Comparison of ENCODE assay signal across 26 cellular contexts in the genomic region with DNA sequence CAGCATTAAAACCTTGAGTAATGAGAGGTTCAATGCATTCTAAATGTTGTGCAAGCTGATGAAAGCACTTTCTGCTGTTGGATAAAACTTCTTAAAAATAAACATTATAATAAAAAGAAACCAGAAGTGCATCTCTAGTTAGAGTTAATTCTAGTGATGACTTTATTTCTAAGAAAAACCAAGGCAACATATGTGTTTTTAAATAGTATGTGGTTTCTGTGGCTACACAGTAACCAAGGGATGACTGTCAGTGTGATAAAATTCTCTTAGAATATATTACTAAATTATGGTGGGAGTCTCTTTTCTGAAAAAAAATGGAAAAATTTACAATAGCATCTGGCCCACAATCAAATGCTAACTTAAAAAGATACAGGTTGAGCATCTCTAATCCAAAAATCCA.
A peak's percentile ranks its signal among the peaks of the same experiment; 100 is the strongest.
DNase-seq lines count a peak whose midpoint lies in the region; ATAC-seq and TF ChIP-seq lines count a peak whose summit lies in the region.
"Had no signal": no experiment of that assay in that cellular context is flagged by ENCODE, and none has a peak within 500 bp of the region (broad histone marks: within the 10 kb centered on the region; RNA-seq: fewer than 3 reads in every experiment).

No MANE protein-coding gene starts in this region.

- TF ChIP-seq POLR2A in IMR-90 (IDR thresholded peaks at IDR 0.05; ENCODE audit: low read depth, low read length): no peak

- no peaks in the 10 kb centered on the region for H3K9me3 Mint-ChIP-seq in natural killer cell treated with Interleukin-12 subunit alpha and Interleukin-12 subunit beta and Interleukin-15 and Interleukin-18, amount 100 ng/mL, for 72 hours
- H3K9me3 Mint-ChIP-seq: activated B cell treated with CpG ODN at 0.5 μM for 24 hours; activated naive CD4-positive, alpha-beta T cell treated with anti-CD3 and anti-CD28 coated beads for 36 hours had no signal

- no peak overlapping the region for H3K4me2 ChIP-seq in IMR-90 (ENCODE audit: low read depth, low read length)
- H3K4me2 ChIP-seq: KMS-11 had no signal

- H3K27ac Mint-ChIP-seq in T-helper 17 cell: no peak overlapping the region
- no peak overlapping the region for H3K27ac Mint-ChIP-seq in natural killer cell treated with Interleukin-12 subunit alpha and Interleukin-12 subunit beta and Interleukin-15 and Interleukin-18, amount 100 ng/mL, for 72 hours
- H3K27ac Mint-ChIP-seq: activated B cell treated with CpG ODN at 0.5 μM for 24 hours; activated naive CD4-positive, alpha-beta T cell treated with anti-CD3 and anti-CD28 coated beads for 36 hours; activated T-cell treated with anti-CD3 and anti-CD28 coated beads, Interleukin-2, amount 50 U/mL, for 72 hours had no signal

- H2AK9ac ChIP-seq in IMR-90 (replicated peaks; ENCODE audit: low read depth, low read length, poor library complexity): no peak overlapping the region

- dilution Hi-C loops in IMR-90 (cut with HindIII; ENCODE audit: low sequenced_read_pairs, unreplicated experiment): no loop called here

- H3K4me3 ChIP-seq in IMR-90 (ENCODE audit: insufficient read depth, low read depth, low read length): no peak overlapping the region
- H3K4me3 ChIP-seq: breast epithelium, pancreas, spleen, upper lobe of left lung had no signal

- no peak overlapping the region for H3K4me3 Mint-ChIP-seq in T-helper 17 cell
- no peak overlapping the region for H3K4me3 Mint-ChIP-seq in natural killer cell treated with Interleukin-12 subunit alpha and Interleukin-12 subunit beta and Interleukin-15 and Interleukin-18, amount 100 ng/mL, for 72 hours
- H3K4me3 Mint-ChIP-seq: activated B cell treated with CpG ODN at 0.5 μM for 24 hours; activated naive CD4-positive, alpha-beta T cell treated with anti-CD3 and anti-CD28 coated beads for 36 hours; activated T-cell treated with anti-CD3 and anti-CD28 coated beads, Interleukin-2, amount 50 U/mL, for 72 hours had no signal

- H2BK5ac ChIP-seq in IMR-90 (ENCODE audit: low read depth, low read length, poor library complexity, severe bottlenecking): no peak overlapping the region

- H3K9me1 ChIP-seq in IMR-90 (ENCODE audit: insufficient read depth, low read length): no peaks in the 10 kb centered on the region

- intact Hi-C loops in IMR-90 (cut with micrococcal nuclease): no loop called here

- 0 out of 2 replicates have a peak, but pooled peaks cover 2% of the 10 kb centered on the region for H3K36me3 ChIP-seq in IMR-90 (ENCODE audit: control insufficient read depth, insufficient read depth, low read length)
- H3K36me3 ChIP-seq: breast epithelium, pancreas, spleen, upper lobe of left lung had no signal

- no peak overlapping the region for H2AFZ ChIP-seq in IMR-90 (replicated peaks; ENCODE audit: low read length, poor library complexity)

- POLR2A ChIA-PET in IMR-90 (lab: Charles Lee; ENCODE audit: unreplicated experiment): no interaction called here

- H3K4me1 Mint-ChIP-seq in T-helper 17 cell: peaks cover 13% of the 10 kb centered on the region
- H3K4me1 Mint-ChIP-seq in natural killer cell treated with Interleukin-12 subunit alpha and Interleukin-12 subunit beta and Interleukin-15 and Interleukin-18, amount 100 ng/mL, for 72 hours (ENCODE audit: low read depth in 2 of 2): peaks cover 28 to 35% of the 10 kb centered on the region in 2 donors
- H3K4me1 Mint-ChIP-seq: activated B cell treated with CpG ODN at 0.5 μM for 24 hours had no signal

- no peak overlapping the region for H3K27ac ChIP-seq in IMR-90 (ENCODE audit: insufficient read depth, low read length)
- H3K27ac ChIP-seq: breast epithelium, C4-2B, KMS-11, pancreas, spleen, upper lobe of left lung had no signal

- H4K91ac ChIP-seq in IMR-90 (ENCODE audit: insufficient read depth, low read depth, low read length): no peak overlapping the region

- H3K9me3 ChIP-seq in IMR-90 (ENCODE audit: control insufficient read depth, insufficient read depth, low read length): no peaks in the 10 kb centered on the region
- no peaks in the 10 kb centered on the region for H3K9me3 ChIP-seq in T-helper 17 cell (ENCODE audit: control insufficient read depth, low read length, poor library complexity, severe bottlenecking)
- H3K9me3 ChIP-seq: breast epithelium, pancreas, spleen had no signal

- no peak overlapping the region for H3K56ac ChIP-seq in IMR-90 (ENCODE audit: extremely low read depth, insufficient read depth, low read length)

- no peak overlapping the region for H2BK120ac ChIP-seq in IMR-90 (ENCODE audit: low read depth, low read length)

- BruUV-seq in IMR-90 (replicated peaks; lab: Mats Ljungman, UMichigan): no TSS peak

- CTCF ChIA-PET in IMR-90 (lab: Yijun Ruan, JAX): no interaction called here

- no peaks in the 10 kb centered on the region for H3K27me3 ChIP-seq in IMR-90 (ENCODE audit: control insufficient read depth, insufficient read depth, low read length)
- H3K27me3 ChIP-seq: breast epithelium, pancreas, spleen, upper lobe of left lung had no signal

- no peak for TF ChIP-seq RAD21 in IMR-90 (IDR thresholded peaks at IDR 0.05; ENCODE audit: low read length)

- H4K20me1 ChIP-seq in IMR-90 (ENCODE audit: insufficient read depth, low read length): no peaks in the 10 kb centered on the region

- no peak overlapping the region for H2AK5ac ChIP-seq in IMR-90 (ENCODE audit: low read depth, low read length)

- no peak overlapping the region for H3K18ac ChIP-seq in IMR-90 (ENCODE audit: low read depth, low read length)

- peaks cover 5% of the 10 kb centered on the region; the same call in 1 of the 2 replicates for H3K4me1 ChIP-seq in IMR-90 (ENCODE audit: control insufficient read depth, insufficient read depth, low read length)
- H3K4me1 ChIP-seq: breast epithelium, pancreas, spleen, upper lobe of left lung had no signal

- DNase-seq in IMR-90 (peak; percentile 4), T-helper 17 cell (no peak), cortex of kidney (lab: John Stamatoyannopoulos, UW) (no peak)
- DNase-seq in natural killer cell treated with Interleukin-12 subunit alpha and Interleukin-12 subunit beta and Interleukin-15 and Interleukin-18, amount 100 ng/mL, for 72 hours (ENCODE audit: low spot score): no peak
- no peak for DNase-seq in activated naive CD4-positive, alpha-beta T cell (lab: John Stamatoyannopoulos, UW)
- DNase-seq: activated B cell treated with CpG ODN at 0.5 μM for 24 hours; activated naive CD4-positive, alpha-beta T cell treated with anti-CD3 and anti-CD28 coated beads for 36 hours; activated T-cell treated with anti-CD3 and anti-CD28 coated beads, Interleukin-2, amount 50 U/mL, for 72 hours; amygdala; glutamatergic neuron; H7; mammary epithelial cell; NCI-H446 treated with DMSO at 0.1 percent for 48 hours; pancreas; right cardiac atrium; Right ventricle myocardium superior; spleen; stimulated activated CD4-positive, alpha-beta T cell treated with anti-CD3 and anti-CD28 coated beads, Interleukin-4, amount 100 ng/mL, for 1 hour; substantia nigra; T-helper 9 cell; upper lobe of left lung had no signal

- in situ Hi-C loops in IMR-90 (cut with MboI; ENCODE audit: low sequenced_read_pairs): no loop called here

- H2BK20ac ChIP-seq in IMR-90 (ENCODE audit: low read depth, low read length): no peak overlapping the region

- TF ChIP-seq CTCF in IMR-90 (conservative IDR thresholded peaks at IDR 0.05; ENCODE audit: low read depth, low read length): no peak

- H4K8ac ChIP-seq in IMR-90 (ENCODE audit: low read depth in 2 of 2, low read length in 2 of 2): no peak overlapping the region

- H3K9ac ChIP-seq in IMR-90 (ENCODE audit: low read depth, low read length): no peak overlapping the region
- H3K9ac ChIP-seq: KMS-11 had no signal

- no peak overlapping the region for H4K5ac ChIP-seq in IMR-90 (ENCODE audit: low read depth, low read length)

- ATAC-seq in GM19351 (IDR thresholded peaks at IDR 0.05; ENCODE audit: unreplicated experiment) (peak; percentile 78), IMR-90 (ENCODE audit: low read depth) (no peak), T-helper 17 cell (peak; percentile 32), HG02763 (IDR thresholded peaks at IDR 0.05; ENCODE audit: unreplicated experiment) (no peak)
- peak; percentile 67 to 85 for ATAC-seq in natural killer cell treated with Interleukin-12 subunit alpha and Interleukin-12 subunit beta and Interleukin-15 and Interleukin-18, amount 100 ng/mL, for 72 hours
- ATAC-seq: pancreas, right cardiac atrium had no signal

- H3K4ac ChIP-seq in IMR-90 (ENCODE audit: low read depth, low read length): no peak overlapping the region

- H3K79me1 ChIP-seq in IMR-90 (ENCODE audit: low read depth in 1 of 2, low read length in 2 of 2): peaks cover 0 to 7% of the 10 kb centered on the region in 2 experiments; a peak in 1 of 4 replicates

- no peak overlapping the region for H3K14ac ChIP-seq in IMR-90 (replicated peaks; ENCODE audit: low read depth, low read length)

- H3K36me3 Mint-ChIP-seq in T-helper 17 cell (ENCODE audit: low read depth): no peaks in the 10 kb centered on the region
- H3K36me3 Mint-ChIP-seq in natural killer cell treated with Interleukin-12 subunit alpha and Interleukin-12 subunit beta and Interleukin-15 and Interleukin-18, amount 100 ng/mL, for 72 hours: peaks cover 5% of the 10 kb centered on the region

- H3K23ac ChIP-seq in IMR-90 (ENCODE audit: low read depth, low read length): no peak overlapping the region

- no peak overlapping the region for H2BK15ac ChIP-seq in IMR-90 (ENCODE audit: low read depth, low read length)

- H3K27me3 Mint-ChIP-seq in T-helper 17 cell: no peaks in the 10 kb centered on the region
- peaks cover 0 to 12% of the 10 kb centered on the region in 2 donors for H3K27me3 Mint-ChIP-seq in natural killer cell treated with Interleukin-12 subunit alpha and Interleukin-12 subunit beta and Interleukin-15 and Interleukin-18, amount 100 ng/mL, for 72 hours
- H3K27me3 Mint-ChIP-seq: activated B cell treated with CpG ODN at 0.5 μM for 24 hours had no signal

TF ChIP-seq in IMR-90, 13 proteins besides CTCF, POLR2A, EP300 and RAD21 (continues in another document):
- no peak for TF ChIP-seq MAZ (IDR thresholded peaks at IDR 0.05; ENCODE audit: borderline replicate concordance, low read depth, low read length)
- no peak for TF ChIP-seq FOS (IDR thresholded peaks at IDR 0.05; ENCODE audit: low read depth, low read length)
- TF ChIP-seq SMC3 (IDR thresholded peaks at IDR 0.05; ENCODE audit: low read depth, low read length): no peak
- TF ChIP-seq RFX5 (IDR thresholded peaks at IDR 0.05; ENCODE audit: low read depth, low read length): no peak
- TF ChIP-seq CEBPB (IDR thresholded peaks at IDR 0.05; ENCODE audit: low read depth, low read length): no peak
- no peak for TF ChIP-seq CHD1 (IDR thresholded peaks at IDR 0.05; ENCODE audit: low read depth, low read length)
- TF ChIP-seq MXI1 (IDR thresholded peaks at IDR 0.05; ENCODE audit: borderline replicate concordance, low read depth, low read length): no peak
- TF ChIP-seq NFE2L2 (IDR thresholded peaks at IDR 0.05; ENCODE audit: low read depth, low read length): no peak
- no peak for TF ChIP-seq BHLHE40 (IDR thresholded peaks at IDR 0.05; ENCODE audit: low read depth, low read length)
- TF ChIP-seq RCOR1 (IDR thresholded peaks at IDR 0.05; ENCODE audit: insufficient replicate concordance, low read length): no peak

Comparison
In these comparisons a context has a peak if more than half of its experiments do, and no peak if none do; other contexts are left out.
1. ATAC-seq: peak in GM19351 (single experiment), T-helper 17 cell (single experiment) and natural killer cell treated with Interleukin-12 subunit alpha and Interleukin-12 subunit beta and Interleukin-15 and Interleukin-18, amount 100 ng/mL, for 72 hours (2 of 2); none in IMR-90 (single experiment) and HG02763 (single experiment).